ENCODE assay signal across 20 cellular contexts in the genomic region with DNA sequence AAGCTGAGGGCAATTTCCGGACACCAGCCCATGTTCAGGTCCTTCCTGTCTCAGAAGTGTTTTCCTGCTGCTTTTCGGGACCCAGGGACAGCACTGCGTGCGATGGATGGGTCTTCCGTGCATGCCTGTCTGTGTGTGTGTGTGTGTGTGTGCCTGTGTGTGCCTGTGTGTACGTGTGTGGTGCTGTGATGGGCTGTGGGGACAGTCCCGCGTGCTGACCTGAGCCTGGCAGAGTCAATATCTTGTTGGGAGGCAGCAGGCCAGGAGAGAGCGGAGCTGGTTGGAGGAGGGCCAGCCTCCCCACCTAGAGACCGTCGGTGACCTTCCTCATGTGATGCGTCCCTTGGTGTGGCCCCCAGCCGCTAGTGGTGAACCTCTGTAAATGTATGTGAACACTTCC. TPM values are rescaled to one million over a fixed set of nuclear protein-coding genes. Genes with fewer than 3 reads are reported as not detected.
DNase-seq lines count a peak whose midpoint lies in the region; ATAC-seq, FAIRE-seq and TF ChIP-seq lines count a peak whose summit lies in the region.
"Had no signal": no experiment of that assay in that cellular context is flagged by ENCODE, and none has a peak within 500 bp of the region (broad histone marks: within the 10 kb centered on the region; RNA-seq: fewer than 3 reads in every experiment).

No MANE protein-coding gene starts in this region.

- H3K27ac Mint-ChIP-seq in activated T-cell treated with anti-CD3 and anti-CD28 coated beads, Interleukin-2, amount 50 U/mL, for 72 hours, result peak overlapping the region; percentile 24
- no peak overlapping the region for H3K27ac Mint-ChIP-seq in astrocyte (ENCODE audit: unreplicated experiment)

- no peaks in the 10 kb centered on the region for H3K9me3 ChIP-seq in astrocyte (ENCODE audit: insufficient read depth, low read depth, low read length)
- H3K9me3 ChIP-seq in subcutaneous abdominal adipose tissue (ENCODE audit: control insufficient read depth in 5 of 5, low read length in 5 of 5), result no peaks in the 10 kb centered on the region
- H3K9me3 ChIP-seq in SK-N-SH, result no peaks in the 10 kb centered on the region
- H3K9me3 ChIP-seq: Peyer's patch had no signal

- TF ChIP-seq RAD21 in SK-N-SH (IDR thresholded peaks at IDR 0.05; ENCODE audit: low read length), result no peak

- TF ChIP-seq CTCF in astrocyte (IDR thresholded peaks at IDR 0.05; ENCODE audit: insufficient read depth, low read depth, low read length) (no peak), SK-N-SH (IDR thresholded peaks at IDR 0.05) (no peak)

- H3K36me3 Mint-ChIP-seq in activated T-cell treated with anti-CD3 and anti-CD28 coated beads, Interleukin-2, amount 50 U/mL, for 72 hours (ENCODE audit: insufficient read depth in 2 of 2), result peaks cover 2 to 5% of the 10 kb centered on the region in 2 donors
- peaks cover 21% of the 10 kb centered on the region for H3K36me3 Mint-ChIP-seq in activated T-cell treated with anti-CD3 and anti-CD28 coated beads, Interleukin-2, amount 50 U/mL, for 4 hours (ENCODE audit: insufficient read depth)
- peaks cover 11% of the 10 kb centered on the region for H3K36me3 Mint-ChIP-seq in astrocyte (ENCODE audit: low read depth, unreplicated experiment)

- H3K9me3 Mint-ChIP-seq in activated T-cell treated with anti-CD3 and anti-CD28 coated beads, Interleukin-2, amount 50 U/mL, for 72 hours, result no peaks in the 10 kb centered on the region
- no peaks in the 10 kb centered on the region for H3K9me3 Mint-ChIP-seq in activated T-cell treated with anti-CD3 and anti-CD28 coated beads, Interleukin-2, amount 50 U/mL, for 4 hours
- no peaks in the 10 kb centered on the region for H3K9me3 Mint-ChIP-seq in astrocyte (ENCODE audit: unreplicated experiment)
- H3K9me3 Mint-ChIP-seq: stimulated activated naive B cell treated with anti-CD40 and anti-IgM and Interleukin-4, amounts not matched to agents 10 μg/mL and 1 μg/mL and 100 μg/mL, for 72 hours had no signal

- no peak for TF ChIP-seq EP300 in SK-N-SH (IDR thresholded peaks at IDR 0.05; ENCODE audit: borderline replicate concordance in 1 of 2, low read depth in 1 of 2, low read length in 1 of 2)

- peaks cover 89% of the 10 kb centered on the region for H3K4me1 Mint-ChIP-seq in activated T-cell treated with anti-CD3 and anti-CD28 coated beads, Interleukin-2, amount 50 U/mL, for 72 hours (ENCODE audit: low read depth)
- H3K4me1 Mint-ChIP-seq in activated T-cell treated with anti-CD3 and anti-CD28 coated beads, Interleukin-2, amount 50 U/mL, for 4 hours (ENCODE audit: low read depth), result peaks cover 82% of the 10 kb centered on the region
- H3K4me1 Mint-ChIP-seq in astrocyte (ENCODE audit: low read depth, unreplicated experiment), result peaks cover 30% of the 10 kb centered on the region

- peaks cover 48% of the 10 kb centered on the region for H3K4me1 ChIP-seq in astrocyte (ENCODE audit: insufficient read depth, low read length)
- H3K4me1 ChIP-seq in subcutaneous abdominal adipose tissue (ENCODE audit: control insufficient read depth in 5 of 5, insufficient read depth in 5 of 5, low read length in 5 of 5), result peaks cover 34 to 88% (median 84%) of the 10 kb centered on the region in 5 donors
- peaks cover 4 to 38% of the 10 kb centered on the region in 2 experiments; a peak in 1 of 4 replicates for H3K4me1 ChIP-seq in SK-N-SH (ENCODE audit: control insufficient read depth in 1 of 2, insufficient read depth in 2 of 2, low read depth in 1 of 2, low read length in 1 of 2)

- POLR2A ChIA-PET in SK-N-SH (lab: Yijun Ruan, JAX), result interaction anchor here (0.7 to 1.2 kb wide), 3 partner anchors 11 to 19 kb away, joined by 3 to 4 read pairs (median 3); no protein-coding TSS in a partner anchor

- WGBS in SK-N-SH (ENCODE audit: low lambda C conversion rate), result 90% methylated on average over 6 of the region's 13 CpGs

- no peak for ATAC-seq in activated T-cell treated with anti-CD3 and anti-CD28 coated beads, Interleukin-2, amount 50 U/mL, for 72 hours (replicated peaks in 1 of 2)
- no peak for ATAC-seq in activated T-cell treated with anti-CD3 and anti-CD28 coated beads, Interleukin-2, amount 50 U/mL, for 4 hours
- ATAC-seq in left lobe of liver (peak; percentile 4), HG02970 (IDR thresholded peaks at IDR 0.05; ENCODE audit: low FRiP score, unreplicated experiment) (no peak)
- ATAC-seq: stimulated activated naive B cell treated with anti-CD40 and anti-IgM and Interleukin-4, amounts not matched to agents 10 μg/mL and 1 μg/mL and 100 μg/mL, for 72 hours had no signal

- peak overlapping the region; percentile 28 for H3K9ac ChIP-seq in astrocyte (ENCODE audit: low read length)
- peak overlapping the region in 2 of 5 donors; percentile 11 to 12 for H3K9ac ChIP-seq in subcutaneous abdominal adipose tissue (ENCODE audit: low read length in 5 of 5)
- no peak overlapping the region for H3K9ac ChIP-seq in SK-N-SH

- no peak overlapping the region for H3K27ac ChIP-seq in astrocyte (ENCODE audit: low read depth, low read length)
- peak overlapping the region; percentile 92 for H3K27ac ChIP-seq in subcutaneous abdominal adipose tissue (ENCODE audit: low read depth, low read length)
- H3K27ac ChIP-seq in SK-N-SH (ENCODE audit: low read depth in 2 of 2, low read length in 1 of 2), result no peak overlapping the region
- H3K27ac ChIP-seq: epithelial cell of prostate had no signal

- H3F3A ChIP-seq in SK-N-SH (replicated peaks; ENCODE audit: insufficient read depth), result no peaks in the 10 kb centered on the region

- H3K4me2 ChIP-seq in astrocyte (ENCODE audit: low read length) (no peak overlapping the region), SK-N-SH (no peak overlapping the region)

- no peak overlapping the region for H2AFZ ChIP-seq in astrocyte (ENCODE audit: low read depth, low read length)
- H2AFZ ChIP-seq in SK-N-SH (ENCODE audit: low read depth), result no peak overlapping the region

- no peaks in the 10 kb centered on the region for H3K27me3 Mint-ChIP-seq in activated T-cell treated with anti-CD3 and anti-CD28 coated beads, Interleukin-2, amount 50 U/mL, for 72 hours (ENCODE audit: low read depth)
- H3K27me3 Mint-ChIP-seq in activated T-cell treated with anti-CD3 and anti-CD28 coated beads, Interleukin-2, amount 50 U/mL, for 4 hours (ENCODE audit: low read depth), result no peaks in the 10 kb centered on the region
- no peaks in the 10 kb centered on the region for H3K27me3 Mint-ChIP-seq in astrocyte (ENCODE audit: low read depth, unreplicated experiment)
- H3K27me3 Mint-ChIP-seq: stimulated activated naive B cell treated with anti-CD40 and anti-IgM and Interleukin-4, amounts not matched to agents 10 μg/mL and 1 μg/mL and 100 μg/mL, for 72 hours had no signal

- FAIRE-seq in astrocyte (lab: Jason Lieb, UNC), result no peak
- FAIRE-seq: H54, kidney had no signal

- H4K20me1 ChIP-seq in astrocyte (ENCODE audit: insufficient read depth, low read length) (peaks cover 99% of the 10 kb centered on the region), SK-N-SH (ENCODE audit: insufficient read depth) (peaks cover 95% of the 10 kb centered on the region)

- peak overlapping the region; percentile 16 to 36 for H3K4me3 Mint-ChIP-seq in activated T-cell treated with anti-CD3 and anti-CD28 coated beads, Interleukin-2, amount 50 U/mL, for 72 hours
- no peak overlapping the region for H3K4me3 Mint-ChIP-seq in activated T-cell treated with anti-CD3 and anti-CD28 coated beads, Interleukin-2, amount 50 U/mL, for 4 hours
- H3K4me3 Mint-ChIP-seq in astrocyte (ENCODE audit: unreplicated experiment), result no peak overlapping the region
- H3K4me3 Mint-ChIP-seq: stimulated activated naive B cell treated with anti-CD40 and anti-IgM and Interleukin-4, amounts not matched to agents 10 μg/mL and 1 μg/mL and 100 μg/mL, for 72 hours had no signal

- H3K36me3 ChIP-seq in astrocyte (ENCODE audit: insufficient read depth, low read length) (peaks cover 6% of the 10 kb centered on the region), subcutaneous abdominal adipose tissue (ENCODE audit: control insufficient read depth in 5 of 5, insufficient read depth in 5 of 5, low read length in 5 of 5) (peaks cover 0 to 18% (median 12%) of the 10 kb centered on the region in 5 donors), SK-N-SH (replicated peaks in 1 of 2; ENCODE audit: control insufficient read depth in 1 of 2, insufficient read depth in 2 of 2, low read length in 1 of 2) (no peaks in the 10 kb centered on the region)
- H3K36me3 ChIP-seq: Peyer's patch had no signal

- H3K4me3 ChIP-seq in astrocyte (ENCODE audit: insufficient read depth, low read depth, low read length) (no peak overlapping the region), subcutaneous abdominal adipose tissue (ENCODE audit: low read depth in 1 of 5, low read length in 5 of 5) (peak overlapping the region in 1 of 5 donors; percentile 22), SK-N-SH (ENCODE audit: low read depth in 2 of 2, low read length in 1 of 2) (no peak overlapping the region)
- H3K4me3 ChIP-seq: Peyer's patch had no signal

- H3K27me3 ChIP-seq in astrocyte (ENCODE audit: insufficient read depth, low read length) (no peaks in the 10 kb centered on the region), subcutaneous abdominal adipose tissue (ENCODE audit: control insufficient read depth in 5 of 5, insufficient read depth in 4 of 5, low read length in 5 of 5) (no peaks in the 10 kb centered on the region), SK-N-SH (ENCODE audit: insufficient read depth) (no peaks in the 10 kb centered on the region)
- H3K27me3 ChIP-seq: Peyer's patch had no signal

- CTCF ChIA-PET in SK-N-SH (lab: Yijun Ruan, JAX), result no interaction called here

- peaks cover 99% of the 10 kb centered on the region for H3K79me2 ChIP-seq in astrocyte (ENCODE audit: insufficient read depth, low read length)
- peaks cover 100% of the 10 kb centered on the region for H3K79me2 ChIP-seq in SK-N-SH (ENCODE audit: insufficient read depth)

- DNase-seq in activated T-cell treated with anti-CD3 and anti-CD28 coated beads, Interleukin-2, amount 50 U/mL, for 72 hours, result no peak
- DNase-seq in activated T-cell treated with anti-CD3 and anti-CD28 coated beads, Interleukin-2, amount 50 U/mL, for 4 hours, result no peak
- no peak for DNase-seq in astrocyte (ENCODE audit: low read depth)
- DNase-seq in left lobe of liver (ENCODE audit: low spot score), result no peak
- no peak for DNase-seq in 8988T
- DNase-seq in SK-N-SH, result no peak
- DNase-seq: ACHN; activated CD4-positive, alpha-beta T cell treated with anti-CD3 and anti-CD28 coated beads, Interleukin-2, amount 50 U/mL, for 1 hour; activated effector memory CD4-positive, alpha-beta T cell treated with Interleukin-2 at 50 U/mL for 16 hours; Calu3; head of caudate nucleus; kidney; NCI-H2081; NCI-H748 treated with DMSO at 0.1 percent for 48 hours; Peyer's patch; stimulated activated naive B cell treated with anti-CD40 and anti-IgM and Interleukin-4, amounts not matched to agents 10 μg/mL and 1 μg/mL and 100 μg/mL, for 72 hours had no signal

- no peaks in the 10 kb centered on the region for H3K9me2 ChIP-seq in SK-N-SH

RNA-seq across cellular contexts. Expression of a gene that starts 13.7 kb away (rescaled TPM):
- total RNA-seq in activated T-cell treated with anti-CD3 and anti-CD28 coated beads, Interleukin-2, amount 50 U/mL, for 72 hours, result 10 to 100 TPM; 28.5 to 32.3 TPM
- 10 to 100 TPM; 43.8 to 45.2 (median 44.7) TPM for total RNA-seq in activated T-cell treated with anti-CD3 and anti-CD28 coated beads, Interleukin-2, amount 50 U/mL, for 4 hours
- total RNA-seq in astrocyte (63.4 and 66.2 TPM in 2 replicates), left lobe of liver (38.8 TPM)
- 3.5 and 7.2 TPM in 2 replicates for polyA plus RNA-seq in SK-N-SH (2012; rRNA removed)
- polyA plus RNA-seq in SK-N-SH (2012; cell fraction: cytosol; rRNA removed), result 7.1 and 8.9 TPM in 2 replicates
- 14.0 and 14.8 TPM in 2 replicates for polyA plus RNA-seq in SK-N-SH (2012; cell fraction: nucleus; rRNA removed)

RNA-seq across cellular contexts. Expression of a gene that starts 47.2 kb away (rescaled TPM):
- 10 to 100 TPM; 74.6 to 80.4 TPM for total RNA-seq in activated T-cell treated with anti-CD3 and anti-CD28 coated beads, Interleukin-2, amount 50 U/mL, for 72 hours
- 10 to 100 TPM; 67.8 to 82.3 (median 69.9) TPM for total RNA-seq in activated T-cell treated with anti-CD3 and anti-CD28 coated beads, Interleukin-2, amount 50 U/mL, for 4 hours
- 114 and 124 TPM in 2 replicates for total RNA-seq in astrocyte
- total RNA-seq in left lobe of liver, result 24.8 TPM
- 35.6 and 58.3 TPM in 2 replicates for polyA plus RNA-seq in SK-N-SH (2012; rRNA removed)
- 26.9 and 34.4 TPM in 2 replicates for polyA plus RNA-seq in SK-N-SH (2012; cell fraction: cytosol; rRNA removed)
- polyA plus RNA-seq in SK-N-SH (2012; cell fraction: nucleus; rRNA removed), result 75.0 and 112 TPM in 2 replicates

Comparison
In these comparisons a context has a peak if more than half of its experiments do, and no peak if none do; other contexts are left out.
1. H3K4me3 Mint-ChIP-seq: peak in activated T-cell treated with anti-CD3 and anti-CD28 coated beads, Interleukin-2, amount 50 U/mL, for 72 hours (2 of 2); none in activated T-cell treated with anti-CD3 and anti-CD28 coated beads, Interleukin-2, amount 50 U/mL, for 4 hours (single experiment) and astrocyte (single experiment).